16 cellular contexts compared by ENCODE assay signal in the genomic region with DNA sequence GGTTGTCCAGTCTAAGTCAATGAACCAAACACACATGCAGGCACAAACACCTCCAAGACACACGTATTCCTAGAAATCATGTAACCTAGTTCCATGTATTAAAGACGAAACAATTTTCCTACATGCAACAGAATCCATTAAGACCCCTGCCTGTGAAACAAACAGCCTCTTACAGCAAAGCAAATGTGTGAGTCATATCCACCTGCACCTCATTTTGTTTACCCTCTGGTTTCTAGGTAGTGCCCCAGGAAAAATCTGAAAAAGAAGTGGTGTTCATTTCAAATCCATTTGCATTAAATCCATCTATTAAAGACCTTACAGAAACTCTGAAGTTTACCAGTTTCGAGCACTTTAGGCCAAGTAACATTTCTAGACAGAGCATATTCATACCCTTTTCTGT.
DNase-seq lines count a peak whose midpoint lies in the region; FAIRE-seq and TF ChIP-seq lines count a peak whose summit lies in the region.
"Had no signal": no experiment of that assay in that cellular context is flagged by ENCODE, and none has a peak within 500 bp of the region (broad histone marks: within the 10 kb centered on the region; RNA-seq: fewer than 3 reads in every experiment).

No MANE protein-coding gene starts in this region.

- H4K20me1 ChIP-seq in mammary epithelial cell (ENCODE audit: insufficient read depth, low read length): no peaks in the 10 kb centered on the region

- intact Hi-C loops in mammary epithelial cell (cut with micrococcal nuclease) (no loop called here), breast epithelium (cut with DNase I; ENCODE audit: low total_unique reads) (no loop called here)

- no peaks in the 10 kb centered on the region for H3K79me2 ChIP-seq in mammary epithelial cell (ENCODE audit: insufficient read depth, low read length)

- no peak for FAIRE-seq in urothelium cell line (lab: Jason Lieb, UNC)
- FAIRE-seq: RCC 7860 had no signal

- no peak overlapping the region for H3K9ac ChIP-seq in mammary epithelial cell (ENCODE audit: insufficient read depth, low read length)

- no TSS peak for BruUV-seq in mammary epithelial cell (replicated peaks; lab: Mats Ljungman, UMichigan)

- no peak for TF ChIP-seq POLR2A in breast epithelium (IDR thresholded peaks at IDR 0.05)

- no peak overlapping the region for H3K27ac ChIP-seq in mammary epithelial cell (ENCODE audit: insufficient read depth, low read depth, low read length)
- H3K27ac ChIP-seq in breast epithelium: no peak overlapping the region

- in situ Hi-C loops in mammary epithelial cell (cut with MboI; ENCODE audit: low sequenced_read_pairs in 2 of 2): no loop called here

- H2AFZ ChIP-seq in mammary epithelial cell (ENCODE audit: low read depth, low read length): no peak overlapping the region

- H3K9me3 ChIP-seq in mammary epithelial cell (replicated peaks; ENCODE audit: insufficient read depth, low read length) (no peaks in the 10 kb centered on the region), breast epithelium (no peaks in the 10 kb centered on the region)

- WGBS in mammary epithelial cell (ENCODE audit: low coverage, missing lambda C conversion rate): 47% methylated on average over 2 of the region's 3 CpGs

- H3K4me2 ChIP-seq in mammary epithelial cell (ENCODE audit: insufficient read depth, low read depth, low read length): no peak overlapping the region

- H3K4me1 ChIP-seq in mammary epithelial cell (ENCODE audit: insufficient read depth, low read length) (no peaks in the 10 kb centered on the region), breast epithelium (no peaks in the 10 kb centered on the region)

- H3K36me3 ChIP-seq in mammary epithelial cell (ENCODE audit: insufficient read depth, low read length): no peaks in the 10 kb centered on the region
- H3K36me3 ChIP-seq in breast epithelium: no peaks in the 10 kb centered on the region

- no peaks in the 10 kb centered on the region for H3K27me3 ChIP-seq in mammary epithelial cell (ENCODE audit: insufficient read depth, low read length)
- no peaks in the 10 kb centered on the region for H3K27me3 ChIP-seq in breast epithelium

- CTCF ChIA-PET in mammary epithelial cell (lab: Charles Lee; ENCODE audit: low non-redundant PET): no interaction called here

- H3K4me3 ChIP-seq in mammary epithelial cell (replicated peaks in 1 of 3; ENCODE audit: insufficient read depth in 1 of 3, low read depth in 2 of 3, low read length in 3 of 3) (no peak overlapping the region), breast epithelium (no peak overlapping the region)

- DNase-seq in mammary epithelial cell (peak; percentile 27), breast epithelium (ENCODE audit: low spot score in 2 of 2) (no peak), NCI-H2081 treated with DMSO at 0.1 percent for 48 hours (lab: John Stamatoyannopoulos, UW) (peak; percentile 18), dermis blood vessel endothelial cell (peak; percentile 39), urothelium cell line (ENCODE audit: low spot score) (peak; percentile 13), NCI-H2227 (lab: John Stamatoyannopoulos, UW; ENCODE audit: unreplicated experiment) (no peak), NOMO-1 (lab: John Stamatoyannopoulos, UW; ENCODE audit: unreplicated experiment in 2 of 2) (no peak), NCI-H2196 (lab: John Stamatoyannopoulos, UW; ENCODE audit: unreplicated experiment) (no peak)
- DNase-seq: Calu3, DND-41, GF-D8, H9, Kasumi-1, NCI-H2227 treated with DMSO at 0.1 percent for 48 hours, NCI-H526 treated with DMSO at 0.1 percent for 48 hours had no signal

- TF ChIP-seq CTCF in mammary epithelial cell (conservative IDR thresholded peaks at IDR 0.05 in 1 of 2, IDR thresholded peaks at IDR 0.05 in 1 of 2; ENCODE audit: extremely low read depth in 1 of 2, insufficient read depth in 1 of 2, low read depth in 1 of 2, low read length in 2 of 2) (no peak), breast epithelium (IDR thresholded peaks at IDR 0.05) (no peak)

- dilution Hi-C loops in mammary epithelial cell (cut with HindIII; ENCODE audit: low sequenced_read_pairs): no loop called here

Comparison
In these comparisons a context has a peak if more than half of its experiments do, and no peak if none do; other contexts are left out.
1. DNase-seq: peak in mammary epithelial cell (single experiment), NCI-H2081 treated with DMSO at 0.1 percent for 48 hours (single experiment), dermis blood vessel endothelial cell (single experiment) and urothelium cell line (single experiment); none in breast epithelium (0 of 2), NCI-H2227 (single experiment), NOMO-1 (0 of 2) and NCI-H2196 (single experiment).